ENCODE assay signal across 17 cellular contexts in the genomic region with DNA sequence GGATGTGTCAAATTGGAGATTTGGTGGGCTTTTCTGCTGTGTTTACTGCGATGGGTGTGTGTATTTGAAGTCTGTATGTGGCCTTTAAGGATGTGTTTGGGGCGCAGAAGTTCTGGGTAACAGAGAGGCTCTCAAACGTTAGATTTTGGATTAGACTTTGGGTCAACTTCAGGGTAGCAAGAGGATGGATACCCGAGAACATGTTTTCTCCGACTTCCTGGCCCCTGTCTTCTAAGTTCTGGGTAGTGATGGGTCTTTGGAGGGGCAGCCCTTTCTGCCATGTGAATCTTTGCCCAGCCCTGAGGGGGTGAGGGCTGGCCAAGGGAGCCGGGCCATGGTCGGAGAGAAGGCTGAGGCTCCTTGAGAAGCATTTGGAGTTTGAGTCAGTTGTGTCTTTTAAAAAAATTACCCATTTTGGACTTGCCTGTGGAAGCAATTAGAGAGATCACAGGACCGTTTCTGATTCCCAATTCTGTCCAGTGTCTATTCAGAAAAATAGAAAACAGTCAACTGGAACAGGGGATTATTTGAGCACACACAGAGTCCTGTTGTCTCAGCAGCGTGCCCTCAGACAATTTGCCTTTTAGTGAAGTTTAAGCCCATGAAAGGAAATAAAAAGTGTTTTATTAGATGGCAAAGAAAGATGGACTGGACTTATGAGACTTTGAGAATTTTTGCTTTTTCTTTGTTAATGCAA.
A peak's percentile ranks its signal among the peaks of the same experiment; 100 is the strongest.
DNase-seq lines count a peak whose midpoint lies in the region; ATAC-seq, FAIRE-seq and TF ChIP-seq lines count a peak whose summit lies in the region.
"Had no signal": no experiment of that assay in that cellular context is flagged by ENCODE, and none has a peak within 500 bp of the region (broad histone marks: within the 10 kb centered on the region; RNA-seq: fewer than 3 reads in every experiment).

No MANE protein-coding gene starts in this region.

- H3K27ac ChIP-seq in VCaP (peak overlapping the region; percentile 96), kidney (ENCODE audit: low read depth in 2 of 2, low read length in 2 of 2) (peak overlapping the region; percentile 54 to 61)
- H3K27ac ChIP-seq: ovary, SJCRH30 had no signal

- no peak overlapping the region for H3K4me3 Mint-ChIP-seq in activated CD4-positive, alpha-beta T cell treated with anti-CD3 and anti-CD28 coated beads for 36 hours
- H3K4me3 Mint-ChIP-seq: activated CD8-positive, alpha-beta memory T cell treated with anti-CD3 and anti-CD28 coated beads, Interleukin-2, amount 10 ng/mL, durations not matched to agents 7 days and 5 days had no signal

- H3K4me3 ChIP-seq in kidney (ENCODE audit: low read length in 2 of 2), result no peak overlapping the region
- H3K4me3 ChIP-seq: GM12878, lung, ovary, SJCRH30 had no signal

- no peaks in the 10 kb centered on the region for H3K9me3 Mint-ChIP-seq in activated CD4-positive, alpha-beta T cell treated with anti-CD3 and anti-CD28 coated beads for 36 hours (ENCODE audit: low read depth)

- TF ChIP-seq CTCF in VCaP (conservative IDR thresholded peaks at IDR 0.05), result no peak
- no peak for TF ChIP-seq CTCF in kidney (IDR thresholded peaks at IDR 0.05; ENCODE audit: borderline replicate concordance, extremely low read depth, insufficient read depth)

- H3K27ac Mint-ChIP-seq in activated CD4-positive, alpha-beta T cell treated with anti-CD3 and anti-CD28 coated beads for 36 hours, result no peak overlapping the region
- H3K27ac Mint-ChIP-seq: activated CD8-positive, alpha-beta memory T cell treated with anti-CD3 and anti-CD28 coated beads, Interleukin-2, amount 10 ng/mL, durations not matched to agents 7 days and 5 days had no signal

- no peak overlapping the region for H3K9ac ChIP-seq in kidney (ENCODE audit: low read length in 2 of 2)

- H3K36me3 ChIP-seq in kidney (ENCODE audit: control insufficient read depth in 1 of 2, insufficient read depth in 2 of 2, low read length in 2 of 2), result no peaks in the 10 kb centered on the region
- H3K36me3 ChIP-seq: ovary, SJCRH30 had no signal

- H3K4me1 Mint-ChIP-seq in activated CD4-positive, alpha-beta T cell treated with anti-CD3 and anti-CD28 coated beads for 36 hours, result peaks cover 69% of the 10 kb centered on the region

- POLR2A ChIA-PET in activated CD4-positive, alpha-beta T cell treated with anti-CD3 and anti-CD28 coated beads for 36 hours (lab: Charles Lee), result no interaction called here

- CTCF ChIA-PET in activated CD4-positive, alpha-beta T cell treated with anti-CD3 and anti-CD28 coated beads for 36 hours (lab: Charles Lee), result interaction anchor here (0.6 to 2.1 kb wide), 3 partner anchors 11 to 25 kb away, joined by 3 to 8 read pairs (median 4); no protein-coding TSS in a partner anchor

- no peaks in the 10 kb centered on the region for H3K9me3 ChIP-seq in kidney (ENCODE audit: control insufficient read depth in 1 of 2, low read length in 2 of 2)
- H3K9me3 ChIP-seq: ovary, SJCRH30 had no signal

- H3K27me3 Mint-ChIP-seq in activated CD4-positive, alpha-beta T cell treated with anti-CD3 and anti-CD28 coated beads for 36 hours, result no peaks in the 10 kb centered on the region
- H3K27me3 Mint-ChIP-seq: activated CD8-positive, alpha-beta memory T cell treated with anti-CD3 and anti-CD28 coated beads, Interleukin-2, amount 10 ng/mL, durations not matched to agents 7 days and 5 days had no signal

- DNase-seq in COLO829 (ENCODE audit: low spot score), result peak; percentile 88
- no peak for DNase-seq in kidney
- DNase-seq in putamen (ENCODE audit: low spot score), result peak; percentile 87
- DNase-seq in GM19238 (ENCODE audit: insufficient read length, low spot score), result no peak
- no peak for DNase-seq in NCI-H1092 (lab: John Stamatoyannopoulos, UW)
- DNase-seq in activated CD4-positive, alpha-beta T cell treated with anti-CD3 and anti-CD28 coated beads for 36 hours, result no peak
- DNase-seq: activated CD8-positive, alpha-beta memory T cell treated with anti-CD3 and anti-CD28 coated beads, Interleukin-2, amount 10 ng/mL, durations not matched to agents 7 days and 5 days; MM.1S; ovary; stimulated activated CD4-positive, alpha-beta T cell treated with anti-CD3 and anti-CD28 coated beads, Interleukin-12 subunit alpha, Interleukin-12 subunit beta, amount 100 ng/mL, for 4 hours; trophoblast cell had no signal

- intact Hi-C loops in kidney (cut with DNase I), result no loop called here
- intact Hi-C loops in activated CD4-positive, alpha-beta T cell treated with anti-CD3 and anti-CD28 coated beads for 36 hours (cut with DNase I, micrococcal nuclease), result no loop called here

- ATAC-seq in GM21717 (IDR thresholded peaks at IDR 0.05; ENCODE audit: unreplicated experiment), result no peak
- no peak for ATAC-seq in activated CD4-positive, alpha-beta T cell treated with anti-CD3 and anti-CD28 coated beads for 36 hours
- ATAC-seq: activated CD8-positive, alpha-beta memory T cell treated with anti-CD3 and anti-CD28 coated beads, Interleukin-2, amount 10 ng/mL, durations not matched to agents 7 days and 5 days; GM12878 had no signal

- no peak for FAIRE-seq in kidney (lab: Jason Lieb, UNC)
- FAIRE-seq: colon, GM12878 had no signal

- peaks cover 3% of the 10 kb centered on the region for H3K36me3 Mint-ChIP-seq in activated CD4-positive, alpha-beta T cell treated with anti-CD3 and anti-CD28 coated beads for 36 hours (ENCODE audit: low read depth)

- peaks cover 18 to 60% of the 10 kb centered on the region in 2 donors for H3K4me1 ChIP-seq in kidney (ENCODE audit: control insufficient read depth in 1 of 2, insufficient read depth in 1 of 2, low read depth in 1 of 2, low read length in 2 of 2)
- H3K4me1 ChIP-seq: SJCRH30 had no signal

Comparison
In these comparisons a context has a peak if more than half of its experiments do, and no peak if none do; other contexts are left out.
1. DNase-seq: peak in COLO829 (single experiment) and putamen (single experiment); none in kidney (single experiment), GM19238 (single experiment), NCI-H1092 (single experiment) and activated CD4-positive, alpha-beta T cell treated with anti-CD3 and anti-CD28 coated beads for 36 hours (single experiment).